24 cellular contexts compared by ENCODE assay signal in genomic region chr3:107880702-107881101, GRCh38.
DNase-seq lines count a peak whose midpoint lies in the region; ATAC-seq and TF ChIP-seq lines count a peak whose summit lies in the region.
"Had no signal": no experiment of that assay in that cellular context is flagged by ENCODE, and none has a peak within 500 bp of the region (broad histone marks: within the 10 kb centered on the region; RNA-seq: fewer than 3 reads in every experiment).

No MANE protein-coding gene starts in this region.

- ATAC-seq in activated CD8-positive, alpha-beta T cell treated with anti-CD3 and anti-CD28 coated beads for 36 hours, result peak; percentile 49
- no peak for ATAC-seq in activated CD8-positive, alpha-beta T cell treated with anti-CD3 and anti-CD28 coated beads, Interleukin-2, amount 10 ng/mL, durations not matched to agents 7 days and 5 days
- peak; percentile 88 for ATAC-seq in stimulated activated naive CD8-positive, alpha-beta T cell treated with anti-CD3 and anti-CD28 coated beads, Interleukin-15, Interleukin-2, amounts not matched to agents 100 U/mL and 50 U/mL, for 24 hours
- no peak for ATAC-seq in stimulated activated naive CD8-positive, alpha-beta T cell treated with anti-CD3 and anti-CD28 coated beads, Interleukin-15, amount 100 ng/mL, for 72 hours
- peak; percentile 97 for ATAC-seq in activated naive CD8-positive, alpha-beta T cell treated with anti-CD3 and anti-CD28 coated beads, Interleukin-2, amount 50 U/mL, for 24 hours
- ATAC-seq in mucosa of descending colon, result no peak
- ATAC-seq: GM12878 had no signal

- H3K36me3 ChIP-seq in mucosa of descending colon (ENCODE audit: low read depth), result no peaks in the 10 kb centered on the region
- H3K36me3 ChIP-seq: BE2C, BLaER1 had no signal

- peaks cover 2% of the 10 kb centered on the region for H3K27me3 Mint-ChIP-seq in activated CD8-positive, alpha-beta T cell treated with anti-CD3 and anti-CD28 coated beads for 36 hours
- H3K27me3 Mint-ChIP-seq in activated CD8-positive, alpha-beta T cell treated with anti-CD3 and anti-CD28 coated beads, Interleukin-2, amount 10 ng/mL, durations not matched to agents 7 days and 5 days (ENCODE audit: low read depth), result no peaks in the 10 kb centered on the region
- H3K27me3 Mint-ChIP-seq in stimulated activated naive CD8-positive, alpha-beta T cell treated with anti-CD3 and anti-CD28 coated beads, Interleukin-15, amount 100 ng/mL, for 72 hours, result no peaks in the 10 kb centered on the region
- no peaks in the 10 kb centered on the region for H3K27me3 Mint-ChIP-seq in activated naive CD8-positive, alpha-beta T cell treated with anti-CD3 and anti-CD28 coated beads, Interleukin-2, amount 50 U/mL, for 24 hours
- H3K27me3 Mint-ChIP-seq: CD4-positive, alpha-beta memory T cell; CD8-positive, alpha-beta memory T cell had no signal

- DNase-seq in activated CD8-positive, alpha-beta T cell treated with anti-CD3 and anti-CD28 coated beads for 36 hours, result no peak
- DNase-seq in activated CD8-positive, alpha-beta T cell treated with anti-CD3 and anti-CD28 coated beads, Interleukin-2, amount 10 ng/mL, durations not matched to agents 7 days and 5 days, result no peak
- no peak for DNase-seq in stimulated activated naive CD8-positive, alpha-beta T cell treated with anti-CD3 and anti-CD28 coated beads, Interleukin-15, Interleukin-2, amounts not matched to agents 100 U/mL and 50 U/mL, for 24 hours
- DNase-seq in stimulated activated naive CD8-positive, alpha-beta T cell treated with anti-CD3 and anti-CD28 coated beads, Interleukin-15, amount 100 ng/mL, for 72 hours, result no peak
- DNase-seq in activated naive CD8-positive, alpha-beta T cell treated with anti-CD3 and anti-CD28 coated beads, Interleukin-2, amount 50 U/mL, for 24 hours, result no peak
- no peak for DNase-seq in mucosa of descending colon
- DNase-seq in inferior parietal cortex (ENCODE audit: extremely low spot score), result no peak
- DNase-seq: 8988T; ACHN; BE2C; C1 segment of cervical spinal cord; CD4-positive, alpha-beta memory T cell; CD4-positive, CD25-positive, alpha-beta regulatory T cell; CD8-positive, alpha-beta memory T cell; COR-L47; DMS 273 treated with DMSO at 0.1 percent for 48 hours; DMS153; DMS79; DND-41; EL; GDM1 had no signal

- no peak for TF ChIP-seq CTCF in activated CD8-positive, alpha-beta T cell treated with anti-CD3 and anti-CD28 coated beads for 36 hours (IDR thresholded peaks at IDR 0.05)
- TF ChIP-seq CTCF in mucosa of descending colon (IDR thresholded peaks at IDR 0.05), result no peak

- no peaks in the 10 kb centered on the region for H3K9me3 Mint-ChIP-seq in activated CD8-positive, alpha-beta T cell treated with anti-CD3 and anti-CD28 coated beads for 36 hours
- no peaks in the 10 kb centered on the region for H3K9me3 Mint-ChIP-seq in activated CD8-positive, alpha-beta T cell treated with anti-CD3 and anti-CD28 coated beads, Interleukin-2, amount 10 ng/mL, durations not matched to agents 7 days and 5 days (ENCODE audit: insufficient read depth)
- H3K9me3 Mint-ChIP-seq in stimulated activated naive CD8-positive, alpha-beta T cell treated with anti-CD3 and anti-CD28 coated beads, Interleukin-15, amount 100 ng/mL, for 72 hours, result no peaks in the 10 kb centered on the region
- H3K9me3 Mint-ChIP-seq in activated naive CD8-positive, alpha-beta T cell treated with anti-CD3 and anti-CD28 coated beads, Interleukin-2, amount 50 U/mL, for 24 hours, result no peaks in the 10 kb centered on the region
- H3K9me3 Mint-ChIP-seq: CD14-positive monocyte; CD4-positive, alpha-beta memory T cell; CD8-positive, alpha-beta memory T cell had no signal

- H3K4me3 Mint-ChIP-seq in activated CD8-positive, alpha-beta T cell treated with anti-CD3 and anti-CD28 coated beads for 36 hours, result no peak overlapping the region
- no peak overlapping the region for H3K4me3 Mint-ChIP-seq in activated CD8-positive, alpha-beta T cell treated with anti-CD3 and anti-CD28 coated beads, Interleukin-2, amount 10 ng/mL, durations not matched to agents 7 days and 5 days
- H3K4me3 Mint-ChIP-seq in stimulated activated naive CD8-positive, alpha-beta T cell treated with anti-CD3 and anti-CD28 coated beads, Interleukin-15, amount 100 ng/mL, for 72 hours, result no peak overlapping the region
- no peak overlapping the region for H3K4me3 Mint-ChIP-seq in activated naive CD8-positive, alpha-beta T cell treated with anti-CD3 and anti-CD28 coated beads, Interleukin-2, amount 50 U/mL, for 24 hours
- H3K4me3 Mint-ChIP-seq: CD14-positive monocyte; CD4-positive, alpha-beta memory T cell; CD4-positive, CD25-positive, alpha-beta regulatory T cell; CD8-positive, alpha-beta memory T cell had no signal

- H3K4me3 ChIP-seq in mucosa of descending colon, result no peak overlapping the region
- H3K4me3 ChIP-seq: BLaER1, GM12878 had no signal

- no peak overlapping the region for H3K27ac Mint-ChIP-seq in activated CD8-positive, alpha-beta T cell treated with anti-CD3 and anti-CD28 coated beads for 36 hours
- no peak overlapping the region for H3K27ac Mint-ChIP-seq in activated CD8-positive, alpha-beta T cell treated with anti-CD3 and anti-CD28 coated beads, Interleukin-2, amount 10 ng/mL, durations not matched to agents 7 days and 5 days
- no peak overlapping the region for H3K27ac Mint-ChIP-seq in stimulated activated naive CD8-positive, alpha-beta T cell treated with anti-CD3 and anti-CD28 coated beads, Interleukin-15, amount 100 ng/mL, for 72 hours
- peak overlapping the region; percentile 36 for H3K27ac Mint-ChIP-seq in activated naive CD8-positive, alpha-beta T cell treated with anti-CD3 and anti-CD28 coated beads, Interleukin-2, amount 50 U/mL, for 24 hours
- H3K27ac Mint-ChIP-seq: CD14-positive monocyte; CD4-positive, alpha-beta memory T cell; CD4-positive, CD25-positive, alpha-beta regulatory T cell; CD8-positive, alpha-beta memory T cell had no signal

- no peaks in the 10 kb centered on the region for H3K36me3 Mint-ChIP-seq in activated CD8-positive, alpha-beta T cell treated with anti-CD3 and anti-CD28 coated beads for 36 hours (ENCODE audit: low read depth)
- no peaks in the 10 kb centered on the region for H3K36me3 Mint-ChIP-seq in activated CD8-positive, alpha-beta T cell treated with anti-CD3 and anti-CD28 coated beads, Interleukin-2, amount 10 ng/mL, durations not matched to agents 7 days and 5 days (ENCODE audit: low read depth)
- H3K36me3 Mint-ChIP-seq in activated naive CD8-positive, alpha-beta T cell treated with anti-CD3 and anti-CD28 coated beads, Interleukin-2, amount 50 U/mL, for 24 hours (ENCODE audit: low read depth), result no peaks in the 10 kb centered on the region
- H3K36me3 Mint-ChIP-seq: CD14-positive monocyte; CD4-positive, alpha-beta memory T cell; CD4-positive, CD25-positive, alpha-beta regulatory T cell; CD8-positive, alpha-beta memory T cell had no signal

- POLR2A ChIA-PET in activated CD8-positive, alpha-beta T cell treated with anti-CD3 and anti-CD28 coated beads for 36 hours (lab: Charles Lee), result no interaction called here
- POLR2A ChIA-PET in activated CD8-positive, alpha-beta T cell treated with anti-CD3 and anti-CD28 coated beads, Interleukin-2, amount 10 ng/mL, durations not matched to agents 7 days and 5 days (lab: Charles Lee), result no interaction called here

- H3K4me1 ChIP-seq in mucosa of descending colon (ENCODE audit: low read depth), result no peaks in the 10 kb centered on the region
- H3K4me1 ChIP-seq: BE2C had no signal

- H3K9me3 ChIP-seq in mucosa of descending colon, result no peaks in the 10 kb centered on the region
- H3K9me3 ChIP-seq: BE2C, BLaER1 had no signal

- CTCF ChIA-PET in activated CD8-positive, alpha-beta T cell treated with anti-CD3 and anti-CD28 coated beads for 36 hours (lab: Charles Lee), result interaction anchor here (1.2 to 1.5 kb wide), 2 partner anchors 14 to 47 kb away, joined by 3 read pairs; no protein-coding TSS in a partner anchor
- CTCF ChIA-PET in activated CD8-positive, alpha-beta T cell treated with anti-CD3 and anti-CD28 coated beads, Interleukin-2, amount 10 ng/mL, durations not matched to agents 7 days and 5 days (lab: Charles Lee), result interaction anchor here (0.9 kb wide), 1 partner anchor 35 kb away, joined by 4 read pairs; no protein-coding TSS in a partner anchor

- intact Hi-C loops in activated CD8-positive, alpha-beta T cell treated with anti-CD3 and anti-CD28 coated beads for 36 hours (cut with micrococcal nuclease), result no loop called here
- intact Hi-C loops in mucosa of descending colon (cut with DNase I, micrococcal nuclease), result no loop called here

- peaks cover 4% of the 10 kb centered on the region for H3K4me1 Mint-ChIP-seq in activated CD8-positive, alpha-beta T cell treated with anti-CD3 and anti-CD28 coated beads for 36 hours (ENCODE audit: low read depth)
- H3K4me1 Mint-ChIP-seq in activated CD8-positive, alpha-beta T cell treated with anti-CD3 and anti-CD28 coated beads, Interleukin-2, amount 10 ng/mL, durations not matched to agents 7 days and 5 days (ENCODE audit: low read depth), result no peaks in the 10 kb centered on the region
- peaks cover 11% of the 10 kb centered on the region for H3K4me1 Mint-ChIP-seq in stimulated activated naive CD8-positive, alpha-beta T cell treated with anti-CD3 and anti-CD28 coated beads, Interleukin-15, amount 100 ng/mL, for 72 hours
- peaks cover 13% of the 10 kb centered on the region for H3K4me1 Mint-ChIP-seq in activated naive CD8-positive, alpha-beta T cell treated with anti-CD3 and anti-CD28 coated beads, Interleukin-2, amount 50 U/mL, for 24 hours
- H3K4me1 Mint-ChIP-seq: CD14-positive monocyte; CD4-positive, alpha-beta memory T cell; CD4-positive, CD25-positive, alpha-beta regulatory T cell; CD8-positive, alpha-beta memory T cell had no signal

Comparison
In these comparisons a context has a peak if more than half of its experiments do, and no peak if none do; other contexts are left out.
1. ATAC-seq: peak in activated CD8-positive, alpha-beta T cell treated with anti-CD3 and anti-CD28 coated beads for 36 hours (single experiment), stimulated activated naive CD8-positive, alpha-beta T cell treated with anti-CD3 and anti-CD28 coated beads, Interleukin-15, Interleukin-2, amounts not matched to agents 100 U/mL and 50 U/mL, for 24 hours (single experiment) and activated naive CD8-positive, alpha-beta T cell treated with anti-CD3 and anti-CD28 coated beads, Interleukin-2, amount 50 U/mL, for 24 hours (single experiment); none in activated CD8-positive, alpha-beta T cell treated with anti-CD3 and anti-CD28 coated beads, Interleukin-2, amount 10 ng/mL, durations not matched to agents 7 days and 5 days (single experiment), stimulated activated naive CD8-positive, alpha-beta T cell treated with anti-CD3 and anti-CD28 coated beads, Interleukin-15, amount 100 ng/mL, for 72 hours (single experiment) and mucosa of descending colon (single experiment).